9 cellular contexts compared by ENCODE assay signal in genomic region chr13:41652735-41653361, GRCh38.
DNase-seq lines count a peak whose midpoint lies in the region; ATAC-seq and TF ChIP-seq lines count a peak whose summit lies in the region.
"Had no signal": no experiment of that assay in that cellular context is flagged by ENCODE, and none has a peak within 500 bp of the region (broad histone marks: within the 10 kb centered on the region; RNA-seq: fewer than 3 reads in every experiment).

No MANE protein-coding gene starts in this region.

- H3K4me1 Mint-ChIP-seq in CD8-positive, alpha-beta memory T cell: peaks cover 0 to 5% (median 3%) of the 10 kb centered on the region in 3 donors

- no peak overlapping the region for H3K4me3 Mint-ChIP-seq in CD8-positive, alpha-beta memory T cell

- H3K79me2 ChIP-seq in GM23248 (ENCODE audit: insufficient read depth): no peaks in the 10 kb centered on the region

- ATAC-seq in HG03139 (IDR thresholded peaks at IDR 0.05; ENCODE audit: unreplicated experiment) (no peak), GM18861 (IDR thresholded peaks at IDR 0.05; ENCODE audit: unreplicated experiment) (no peak)

- peak; percentile 45 to 90 (median 78) for TF ChIP-seq CTCF in dorsolateral prefrontal cortex (IDR thresholded peaks at IDR 0.05 in 54 of 56, conservative IDR thresholded peaks at IDR 0.05 in 2 of 56; ENCODE audit: low read depth in 1 of 56, partially characterized antibody in 56 of 56)

- no peak overlapping the region for H2AFZ ChIP-seq in GM23248

- no peaks in the 10 kb centered on the region for H3K9me3 ChIP-seq in CD8-positive, alpha-beta memory T cell (ENCODE audit: low read length)
- H3K9me3 ChIP-seq in GM23248 (ENCODE audit: low read depth): no peaks in the 10 kb centered on the region
- no peaks in the 10 kb centered on the region for H3K9me3 ChIP-seq in SJCRH30 (replicated peaks)
- H3K9me3 ChIP-seq: neutrophil had no signal

- POLR2A ChIA-PET in CD8-positive, alpha-beta memory T cell (lab: Charles Lee): interaction anchor here (0.6 to 1.3 kb wide), 2 partner anchors 189 to 354 kb away, joined by 5 to 6 read pairs; no protein-coding TSS in a partner anchor

- H3K36me3 ChIP-seq in CD8-positive, alpha-beta memory T cell (ENCODE audit: insufficient read depth, low read length): no peaks in the 10 kb centered on the region
- H3K36me3 ChIP-seq in GM23248 (ENCODE audit: low read depth) (no peaks in the 10 kb centered on the region), SJCRH30 (no peaks in the 10 kb centered on the region)
- H3K36me3 ChIP-seq: neutrophil had no signal

- H3F3A ChIP-seq in GM23248 (ENCODE audit: insufficient read depth): 0 out of 2 replicates have a peak, but pooled peaks cover 2% of the 10 kb centered on the region

- intact Hi-C loops in dorsolateral prefrontal cortex (cut with DNase I): loop anchor here (5.0 to 10.0 kb wide), 8 partner anchors 41 to 298 kb away; partner anchors contain the start of gene RGCC (in 2 of the 2)

- no peak overlapping the region for H3K27ac Mint-ChIP-seq in CD8-positive, alpha-beta memory T cell

- no peaks in the 10 kb centered on the region for H4K20me1 ChIP-seq in GM23248 (ENCODE audit: insufficient read depth)

- no peaks in the 10 kb centered on the region for H3K9me3 Mint-ChIP-seq in CD8-positive, alpha-beta memory T cell

- in situ Hi-C loops in GM23248 (cut with MboI): loop anchor here (5.0 kb wide), 1 partner anchor 241 kb away; no protein-coding TSS in a partner anchor

- no peak overlapping the region for H3K4me3 ChIP-seq in CD8-positive, alpha-beta memory T cell (ENCODE audit: low read length)
- H3K4me3 ChIP-seq in GM23248 (no peak overlapping the region), SJCRH30 (no peak overlapping the region), dorsolateral prefrontal cortex (no peak overlapping the region)

- CTCF ChIA-PET in CD8-positive, alpha-beta memory T cell (lab: Charles Lee): interaction anchor here (0.7 to 2.3 kb wide), 16 partner anchors 9 to 458 kb away, joined by 3 to 15 read pairs (median 4); no protein-coding TSS in a partner anchor

- no peaks in the 10 kb centered on the region for H3K27me3 ChIP-seq in CD8-positive, alpha-beta memory T cell (ENCODE audit: insufficient read depth, low read length, poor library complexity, severe bottlenecking)
- H3K27me3 ChIP-seq in GM23248 (replicated peaks; ENCODE audit: insufficient read depth): no peaks in the 10 kb centered on the region
- H3K27me3 ChIP-seq in SJCRH30: no peaks in the 10 kb centered on the region
- no peaks in the 10 kb centered on the region for H3K27me3 ChIP-seq in dorsolateral prefrontal cortex
- H3K27me3 ChIP-seq: neutrophil had no signal

- H3K4me2 ChIP-seq in GM23248 (ENCODE audit: unreplicated experiment): no peak overlapping the region

- H3K4me1 ChIP-seq in CD8-positive, alpha-beta memory T cell (ENCODE audit: insufficient read depth, low read length): no peaks in the 10 kb centered on the region
- H3K4me1 ChIP-seq in GM23248 (ENCODE audit: insufficient read depth) (peaks cover 15% of the 10 kb centered on the region), SJCRH30 (peaks cover 6% of the 10 kb centered on the region; the same call in 1 of the 2 replicates)

- H3K9me2 ChIP-seq in GM23248 (ENCODE audit: insufficient read depth): no peaks in the 10 kb centered on the region

- peak in 4 of 5 donors; percentile 2 to 51 (median 26) for DNase-seq in CD8-positive, alpha-beta memory T cell
- DNase-seq in GM23248: peak; percentile 80
- peak; percentile 37 to 63 for DNase-seq in SJCRH30
- DNase-seq in dorsolateral prefrontal cortex: peak in 1 of 10 donors; percentile 11
- peak; percentile 21 for DNase-seq in mucosa of gallbladder (ENCODE audit: low spot score)
- no peak for DNase-seq in NCI-H510A (lab: John Stamatoyannopoulos, UW)

- 26 to 28% methylated on average over 4 of the region's 4 CpGs for WGBS in GM23248 (ENCODE audit: low coverage in 1 of 2, low lambda C conversion rate in 2 of 2, missing lambda C conversion rate in 2 of 2), 2 experiments

- no peaks in the 10 kb centered on the region for H3K36me3 Mint-ChIP-seq in CD8-positive, alpha-beta memory T cell

- peak overlapping the region; percentile 3; the same call in 1 of the 2 replicates for H3K9ac ChIP-seq in GM23248

- no peaks in the 10 kb centered on the region for H3K27me3 Mint-ChIP-seq in CD8-positive, alpha-beta memory T cell

- no peak overlapping the region for H3K27ac ChIP-seq in CD8-positive, alpha-beta memory T cell (ENCODE audit: low read depth, low read length)
- H3K27ac ChIP-seq in GM23248 (peak overlapping the region; percentile 6; the same call in 1 of the 2 replicates), SJCRH30 (no peak overlapping the region), dorsolateral prefrontal cortex (peak overlapping the region in 44 of 59 donors; percentile 1 to 77 (median 46))
- H3K27ac ChIP-seq: neutrophil had no signal

Comparison
In these comparisons a context has a peak if more than half of its experiments do, and no peak if none do; other contexts are left out.
1. H3K27ac ChIP-seq: peak in GM23248 (single experiment) and dorsolateral prefrontal cortex (44 of 59); none in CD8-positive, alpha-beta memory T cell (single experiment) and SJCRH30 (single experiment).